ENCODE assay signal across 9 cellular contexts in genomic region chr6:170265655-170266054, GRCh38. TPM values are rescaled to one million over a fixed set of nuclear protein-coding genes. Genes with fewer than 3 reads are reported as not detected.
DNase-seq lines count a peak whose midpoint lies in the region; ATAC-seq and TF ChIP-seq lines count a peak whose summit lies in the region.
"Had no signal": no experiment of that assay in that cellular context is flagged by ENCODE, and none has a peak within 500 bp of the region (broad histone marks: within the 10 kb centered on the region; RNA-seq: fewer than 3 reads in every experiment).

No MANE protein-coding gene starts in this region.

- no peaks in the 10 kb centered on the region for H3K9me3 Mint-ChIP-seq in natural killer cell treated with Interleukin-12 subunit alpha and Interleukin-12 subunit beta and Interleukin-15 and Interleukin-18, amount 100 ng/mL, for 72 hours
- H3K9me3 Mint-ChIP-seq in natural killer cell (no peaks in the 10 kb centered on the region), endodermal cell (no peaks in the 10 kb centered on the region)
- no peaks in the 10 kb centered on the region for H3K9me3 Mint-ChIP-seq in activated CD4-positive, alpha-beta memory T cell treated with anti-CD3 and anti-CD28 coated beads, Interleukin-2, amount 10 ng/mL, durations not matched to agents 7 days and 5 days
- H3K9me3 Mint-ChIP-seq in CD4-positive, alpha-beta memory T cell = peaks cover 0 to under 1% (median 0%) of the 10 kb centered on the region in 8 donors

- no peaks in the 10 kb centered on the region for H3K4me1 Mint-ChIP-seq in natural killer cell treated with Interleukin-12 subunit alpha and Interleukin-12 subunit beta and Interleukin-15 and Interleukin-18, amount 100 ng/mL, for 72 hours (ENCODE audit: low read depth in 2 of 2)
- H3K4me1 Mint-ChIP-seq in natural killer cell (peaks cover 0 to 6% of the 10 kb centered on the region in 2 donors), endodermal cell (peaks cover 33% of the 10 kb centered on the region)
- no peaks in the 10 kb centered on the region for H3K4me1 Mint-ChIP-seq in activated CD4-positive, alpha-beta memory T cell treated with anti-CD3 and anti-CD28 coated beads, Interleukin-2, amount 10 ng/mL, durations not matched to agents 7 days and 5 days
- no peaks in the 10 kb centered on the region for H3K4me1 Mint-ChIP-seq in CD4-positive, alpha-beta memory T cell

- intact Hi-C loops in natural killer cell (cut with micrococcal nuclease) (no loop called here), ovary (cut with DNase I) (no loop called here)
- intact Hi-C loops in CD4-positive, alpha-beta memory T cell (cut with micrococcal nuclease) = no loop called here

- H3K36me3 ChIP-seq in endodermal cell (ENCODE audit: control insufficient read depth, insufficient read depth, low read length) (no peaks in the 10 kb centered on the region), ovary (no peaks in the 10 kb centered on the region)
- no peaks in the 10 kb centered on the region for H3K36me3 ChIP-seq in CD4-positive, alpha-beta memory T cell (ENCODE audit: insufficient read depth, low read length)
- H3K36me3 ChIP-seq: brain microvascular endothelial cell had no signal

- H3K27me3 ChIP-seq in endodermal cell (ENCODE audit: control insufficient read depth, insufficient read depth, low read length, poor library complexity, severe bottlenecking) = no peaks in the 10 kb centered on the region
- H3K27me3 ChIP-seq in ovary = no peaks in the 10 kb centered on the region
- H3K27me3 ChIP-seq in CD4-positive, alpha-beta memory T cell (ENCODE audit: insufficient read depth, low read length) = no peaks in the 10 kb centered on the region
- H3K27me3 ChIP-seq: brain microvascular endothelial cell had no signal

- WGBS in endodermal cell (ENCODE audit: insufficient coverage in 1 of 2, insufficient read length in 1 of 2), 2 experiments = 87 to 91% methylated on average over 17 to 22 of the region's 22 CpGs
- 82 to 88% (median 84%) methylated on average over 22 of the region's 22 CpGs for WGBS in ovary, 3 donors

- H3K4me3 Mint-ChIP-seq in natural killer cell treated with Interleukin-12 subunit alpha and Interleukin-12 subunit beta and Interleukin-15 and Interleukin-18, amount 100 ng/mL, for 72 hours = no peak overlapping the region
- H3K4me3 Mint-ChIP-seq in natural killer cell (no peak overlapping the region), endodermal cell (peak overlapping the region; percentile 8)
- no peak overlapping the region for H3K4me3 Mint-ChIP-seq in activated CD4-positive, alpha-beta memory T cell treated with anti-CD3 and anti-CD28 coated beads, Interleukin-2, amount 10 ng/mL, durations not matched to agents 7 days and 5 days
- H3K4me3 Mint-ChIP-seq in CD4-positive, alpha-beta memory T cell = no peak overlapping the region

- CTCF ChIA-PET in activated CD4-positive, alpha-beta memory T cell treated with anti-CD3 and anti-CD28 coated beads, Interleukin-2, amount 10 ng/mL, durations not matched to agents 7 days and 5 days (lab: Charles Lee) = no interaction called here
- CTCF ChIA-PET in CD4-positive, alpha-beta memory T cell (lab: Charles Lee; ENCODE audit: partially characterized antibody) = no interaction called here

- no peak overlapping the region for H3K4me3 ChIP-seq in endodermal cell (ENCODE audit: low read length)
- no peak overlapping the region for H3K4me3 ChIP-seq in ovary
- no peak overlapping the region for H3K4me3 ChIP-seq in CD4-positive, alpha-beta memory T cell (ENCODE audit: low read length in 2 of 2)

- no peak overlapping the region for H3K27ac Mint-ChIP-seq in natural killer cell treated with Interleukin-12 subunit alpha and Interleukin-12 subunit beta and Interleukin-15 and Interleukin-18, amount 100 ng/mL, for 72 hours
- no peak overlapping the region for H3K27ac Mint-ChIP-seq in natural killer cell
- peak overlapping the region; percentile 8 for H3K27ac Mint-ChIP-seq in endodermal cell
- H3K27ac Mint-ChIP-seq in activated CD4-positive, alpha-beta memory T cell treated with anti-CD3 and anti-CD28 coated beads, Interleukin-2, amount 10 ng/mL, durations not matched to agents 7 days and 5 days = no peak overlapping the region
- H3K27ac Mint-ChIP-seq in CD4-positive, alpha-beta memory T cell = no peak overlapping the region

- H3K36me3 Mint-ChIP-seq in natural killer cell treated with Interleukin-12 subunit alpha and Interleukin-12 subunit beta and Interleukin-15 and Interleukin-18, amount 100 ng/mL, for 72 hours = no peaks in the 10 kb centered on the region
- H3K36me3 Mint-ChIP-seq in natural killer cell (no peaks in the 10 kb centered on the region), endodermal cell (ENCODE audit: low read depth) (no peaks in the 10 kb centered on the region)
- H3K36me3 Mint-ChIP-seq in activated CD4-positive, alpha-beta memory T cell treated with anti-CD3 and anti-CD28 coated beads, Interleukin-2, amount 10 ng/mL, durations not matched to agents 7 days and 5 days (ENCODE audit: low read depth) = no peaks in the 10 kb centered on the region
- no peaks in the 10 kb centered on the region for H3K36me3 Mint-ChIP-seq in CD4-positive, alpha-beta memory T cell

- no peak overlapping the region for H3K9ac ChIP-seq in endodermal cell (ENCODE audit: extremely low read depth, low read length, poor library complexity, severe bottlenecking)

- DNase-seq in natural killer cell treated with Interleukin-12 subunit alpha and Interleukin-12 subunit beta and Interleukin-15 and Interleukin-18, amount 100 ng/mL, for 72 hours (ENCODE audit: low spot score) = peak; percentile 12
- DNase-seq in natural killer cell (no peak), endodermal cell (no peak), middle frontal gyrus (ENCODE audit: extremely low spot score, low spot score) (peak; percentile 13), ovary (no peak)
- no peak for DNase-seq in activated CD4-positive, alpha-beta memory T cell treated with anti-CD3 and anti-CD28 coated beads, Interleukin-2, amount 10 ng/mL, durations not matched to agents 7 days and 5 days
- DNase-seq in activated naive CD4-positive, alpha-beta T cell treated with anti-CD3 and anti-CD28 coated beads, Interleukin-2, amount 50 U/mL, for 16 hours = no peak
- DNase-seq in CD4-positive, alpha-beta memory T cell = no peak
- DNase-seq: brain microvascular endothelial cell had no signal

- H3K9me3 ChIP-seq in endodermal cell (ENCODE audit: control insufficient read depth, low read length) (no peaks in the 10 kb centered on the region), ovary (no peaks in the 10 kb centered on the region)
- no peaks in the 10 kb centered on the region for H3K9me3 ChIP-seq in CD4-positive, alpha-beta memory T cell (ENCODE audit: control insufficient read depth in 1 of 2, low read length in 2 of 2)

- no peak for TF ChIP-seq POLR2A in ovary (IDR thresholded peaks at IDR 0.05)

- no peak for TF ChIP-seq CTCF in natural killer cell (IDR thresholded peaks at IDR 0.05)
- no peak for TF ChIP-seq CTCF in endodermal cell (conservative IDR thresholded peaks at IDR 0.05)
- no peak for TF ChIP-seq CTCF in ovary (IDR thresholded peaks at IDR 0.05)

- H3K4me1 ChIP-seq in endodermal cell (ENCODE audit: control insufficient read depth, insufficient read depth, low read length) (peaks cover 8% of the 10 kb centered on the region), ovary (ENCODE audit: insufficient read depth) (no peaks in the 10 kb centered on the region)
- no peaks in the 10 kb centered on the region for H3K4me1 ChIP-seq in CD4-positive, alpha-beta memory T cell (ENCODE audit: insufficient read depth, low read length)

- H3K27ac ChIP-seq in endodermal cell (ENCODE audit: low read depth, low read length) (peak overlapping the region; percentile 62), ovary (no peak overlapping the region)
- H3K27ac ChIP-seq in CD4-positive, alpha-beta memory T cell (ENCODE audit: low read depth, low read length) = no peak overlapping the region
- H3K27ac ChIP-seq: brain microvascular endothelial cell had no signal

- H3K27me3 Mint-ChIP-seq in natural killer cell treated with Interleukin-12 subunit alpha and Interleukin-12 subunit beta and Interleukin-15 and Interleukin-18, amount 100 ng/mL, for 72 hours = peaks cover 47 to 57% of the 10 kb centered on the region in 2 donors
- H3K27me3 Mint-ChIP-seq in natural killer cell (ENCODE audit: low read depth in 2 of 2) = peaks cover 55 to 66% of the 10 kb centered on the region in 2 donors
- H3K27me3 Mint-ChIP-seq in endodermal cell (ENCODE audit: insufficient read depth) = peaks cover 13% of the 10 kb centered on the region
- H3K27me3 Mint-ChIP-seq in activated CD4-positive, alpha-beta memory T cell treated with anti-CD3 and anti-CD28 coated beads, Interleukin-2, amount 10 ng/mL, durations not matched to agents 7 days and 5 days = peaks cover 49% of the 10 kb centered on the region
- H3K27me3 Mint-ChIP-seq in CD4-positive, alpha-beta memory T cell = peaks cover 4 to 8% of the 10 kb centered on the region in 2 donors

- TF ChIP-seq EP300 in ovary (IDR thresholded peaks at IDR 0.05) = no peak

- POLR2A ChIA-PET in activated CD4-positive, alpha-beta memory T cell treated with anti-CD3 and anti-CD28 coated beads, Interleukin-2, amount 10 ng/mL, durations not matched to agents 7 days and 5 days (lab: Charles Lee) = no interaction called here
- POLR2A ChIA-PET in CD4-positive, alpha-beta memory T cell (lab: Charles Lee; ENCODE audit: partially characterized antibody) = no interaction called here

- ATAC-seq in natural killer cell treated with Interleukin-12 subunit alpha and Interleukin-12 subunit beta and Interleukin-15 and Interleukin-18, amount 100 ng/mL, for 72 hours = no peak
- ATAC-seq in natural killer cell = no peak

RNA-seq across cellular contexts. Expression of gene DLL1, which starts 25.2 kb away (rescaled TPM):
- under 1 TPM; 0.12 to 0.61 TPM for total RNA-seq in natural killer cell treated with Interleukin-12 subunit alpha and Interleukin-12 subunit beta and Interleukin-15 and Interleukin-18, amount 100 ng/mL, for 72 hours
- 10 to 100 TPM in 1 of 3 donors, 1 to 10 TPM in 2; 4.3 to 16.9 (median 6.0) TPM for total RNA-seq in natural killer cell
- 1 to 10 TPM; 3.1 to 3.6 TPM for total RNA-seq in endodermal cell
- 79.0 TPM for polyA plus RNA-seq in endodermal cell (2013, experiment 1 of 2)
- polyA plus RNA-seq in endodermal cell (2013, experiment 2 of 2) = 59.5 TPM
- under 1 TPM in 1 of 2 experiments, not detected in 1; 0.20 TPM for total RNA-seq in activated CD4-positive, alpha-beta memory T cell treated with anti-CD3 and anti-CD28 coated beads, Interleukin-2, amount 10 ng/mL, durations not matched to agents 7 days and 5 days
- 10 to 100 TPM in 1 of 7 donors, 1 to 10 TPM in 6; 1.3 to 11.5 (median 4.6) TPM for total RNA-seq in ovary
- polyA plus RNA-seq in ovary = 1 to 10 TPM in 1 of 2 donors, under 1 TPM in 1; 0.90 to 2.4 TPM
- 1 to 10 TPM; 1.7 to 3.4 TPM for total RNA-seq in CD4-positive, alpha-beta memory T cell
- under 1 TPM in 1 of 2 donors, not detected in 1; 0.07 TPM for polyA plus RNA-seq in CD4-positive, alpha-beta memory T cell

RNA-seq across cellular contexts. Expression of gene FAM120B, which starts 40.9 kb away (rescaled TPM):
- 10 to 100 TPM; 19.9 to 28.0 TPM for total RNA-seq in natural killer cell treated with Interleukin-12 subunit alpha and Interleukin-12 subunit beta and Interleukin-15 and Interleukin-18, amount 100 ng/mL, for 72 hours
- total RNA-seq in natural killer cell (10 to 100 TPM; 37.8 to 55.6 (median 39.9) TPM), endodermal cell (10 to 100 TPM; 25.7 to 27.5 TPM), ovary (10 to 100 TPM; 16.5 to 36.2 (median 28.4) TPM)
- 21.6 TPM for polyA plus RNA-seq in endodermal cell (2013, experiment 1 of 2)
- 20.5 TPM for polyA plus RNA-seq in endodermal cell (2013, experiment 2 of 2)
- 10 to 100 TPM; 23.9 to 25.0 TPM for total RNA-seq in activated CD4-positive, alpha-beta memory T cell treated with anti-CD3 and anti-CD28 coated beads, Interleukin-2, amount 10 ng/mL, durations not matched to agents 7 days and 5 days
- polyA plus RNA-seq in ovary = 10 to 100 TPM; 10.6 to 39.3 TPM
- total RNA-seq in CD4-positive, alpha-beta memory T cell = 10 to 100 TPM; 46.8 to 48.6 TPM
- polyA plus RNA-seq in CD4-positive, alpha-beta memory T cell = 10 to 100 TPM; 22.7 to 33.4 TPM

Comparison
In these comparisons a context has a peak if more than half of its experiments do, and no peak if none do; other contexts are left out.
1. DNase-seq: peak in natural killer cell treated with Interleukin-12 subunit alpha and Interleukin-12 subunit beta and Interleukin-15 and Interleukin-18, amount 100 ng/mL, for 72 hours (single experiment) and middle frontal gyrus (single experiment); none in natural killer cell (single experiment), endodermal cell (single experiment), activated CD4-positive, alpha-beta memory T cell treated with anti-CD3 and anti-CD28 coated beads, Interleukin-2, amount 10 ng/mL, durations not matched to agents 7 days and 5 days (single experiment), activated naive CD4-positive, alpha-beta T cell treated with anti-CD3 and anti-CD28 coated beads, Interleukin-2, amount 50 U/mL, for 16 hours (single experiment), ovary (0 of 5) and CD4-positive, alpha-beta memory T cell (0 of 5).